Comparison of ENCODE assay signal across 11 cellular contexts in genomic region chr15:58924326-58924725, GRCh38. TPM values are rescaled to one million over a fixed set of nuclear protein-coding genes. Genes with fewer than 3 reads are reported as not detected.
DNase-seq lines count a peak whose midpoint lies in the region; ATAC-seq, FAIRE-seq and TF ChIP-seq lines count a peak whose summit lies in the region.
"Had no signal": no experiment of that assay in that cellular context is flagged by ENCODE, and none has a peak within 500 bp of the region (broad histone marks: within the 10 kb centered on the region; RNA-seq: fewer than 3 reads in every experiment).

No MANE protein-coding gene starts in this region.

- H3K9ac ChIP-seq in subcutaneous abdominal adipose tissue (ENCODE audit: low read length in 5 of 5), result peak overlapping the region in 1 of 5 donors; percentile 17

- no peaks in the 10 kb centered on the region for H3K9me3 ChIP-seq in subcutaneous abdominal adipose tissue (ENCODE audit: control insufficient read depth in 5 of 5, low read length in 5 of 5)

- TF ChIP-seq CTCF in RWPE1 (conservative IDR thresholded peaks at IDR 0.05; ENCODE audit: low read depth) (no peak), fibroblast of the aortic adventitia (IDR thresholded peaks at IDR 0.05; ENCODE audit: insufficient read depth, low read length) (no peak)

- no peaks in the 10 kb centered on the region for H3K27me3 ChIP-seq in subcutaneous abdominal adipose tissue (ENCODE audit: control insufficient read depth in 5 of 5, insufficient read depth in 4 of 5, low read length in 5 of 5)

- ATAC-seq in stimulated activated naive CD8-positive, alpha-beta T cell treated with anti-CD3 and anti-CD28 coated beads, Interleukin-15, amount 100 ng/mL, for 72 hours, result no peak
- ATAC-seq in GM19035 (IDR thresholded peaks at IDR 0.05; ENCODE audit: unreplicated experiment), result no peak
- ATAC-seq: activated CD4-positive, CD25-positive, alpha-beta regulatory T cell treated with anti-CD3 and anti-CD28 coated beads, Interleukin-2, amount 50 U/mL, for 24 hours; naive thymus-derived CD8-positive, alpha-beta T cell had no signal

- H3K4me3 ChIP-seq in fibroblast of the aortic adventitia (ENCODE audit: low read depth, low read length) (no peak overlapping the region), subcutaneous abdominal adipose tissue (ENCODE audit: low read depth in 1 of 5, low read length in 5 of 5) (no peak overlapping the region)

- no peaks in the 10 kb centered on the region for H3K27me3 Mint-ChIP-seq in stimulated activated naive CD8-positive, alpha-beta T cell treated with anti-CD3 and anti-CD28 coated beads, Interleukin-15, amount 100 ng/mL, for 72 hours
- H3K27me3 Mint-ChIP-seq: naive thymus-derived CD8-positive, alpha-beta T cell had no signal

- peak; percentile 51 for DNase-seq in HCEC 1CT
- DNase-seq in RWPE1 (ENCODE audit: low spot score), result no peak
- DNase-seq in fibroblast of the aortic adventitia (ENCODE audit: low read depth), result peak; percentile 74
- DNase-seq in frontal cortex (ENCODE audit: low spot score in 2 of 2), result no peak
- DNase-seq in stimulated activated naive CD8-positive, alpha-beta T cell treated with anti-CD3 and anti-CD28 coated beads, Interleukin-15, amount 100 ng/mL, for 72 hours, result no peak
- DNase-seq: naive thymus-derived CD8-positive, alpha-beta T cell; NCI-H2171; stimulated activated CD4-positive, alpha-beta T cell treated with anti-CD3 and anti-CD28 coated beads, Interleukin-2, amount 100 ng/mL, for 24 hours had no signal

- no peak for FAIRE-seq in frontal cortex (lab: Jason Lieb, UNC)

- POLR2A ChIA-PET in RWPE1 (lab: Yijun Ruan, JAX; ENCODE audit: low non-redundant PET), result interaction anchor here (0.6 to 0.7 kb wide), 2 partner anchors 10 to 241 kb away, joined by 9 read pairs; no protein-coding TSS in a partner anchor

- peak overlapping the region; percentile 63 for H3K27ac ChIP-seq in RWPE1
- peak overlapping the region; percentile 71 for H3K27ac ChIP-seq in subcutaneous abdominal adipose tissue (ENCODE audit: low read depth, low read length)

- CTCF ChIA-PET in RWPE1 (lab: Yijun Ruan, JAX), result no interaction called here

- H3K4me1 ChIP-seq in subcutaneous abdominal adipose tissue (ENCODE audit: control insufficient read depth in 5 of 5, insufficient read depth in 5 of 5, low read length in 5 of 5), result peaks cover 0 to 37% (median 21%) of the 10 kb centered on the region in 5 donors

- no peak overlapping the region for H3K27ac Mint-ChIP-seq in stimulated activated naive CD8-positive, alpha-beta T cell treated with anti-CD3 and anti-CD28 coated beads, Interleukin-15, amount 100 ng/mL, for 72 hours

- peaks cover 13 to 31% (median 18%) of the 10 kb centered on the region in 5 donors for H3K36me3 ChIP-seq in subcutaneous abdominal adipose tissue (ENCODE audit: control insufficient read depth in 5 of 5, insufficient read depth in 5 of 5, low read length in 5 of 5)

- H3K9me3 Mint-ChIP-seq in stimulated activated naive CD8-positive, alpha-beta T cell treated with anti-CD3 and anti-CD28 coated beads, Interleukin-15, amount 100 ng/mL, for 72 hours, result no peaks in the 10 kb centered on the region
- H3K9me3 Mint-ChIP-seq: naive thymus-derived CD8-positive, alpha-beta T cell had no signal

- H3K4me3 Mint-ChIP-seq in stimulated activated naive CD8-positive, alpha-beta T cell treated with anti-CD3 and anti-CD28 coated beads, Interleukin-15, amount 100 ng/mL, for 72 hours, result no peak overlapping the region

- peaks cover 16% of the 10 kb centered on the region for H3K4me1 Mint-ChIP-seq in stimulated activated naive CD8-positive, alpha-beta T cell treated with anti-CD3 and anti-CD28 coated beads, Interleukin-15, amount 100 ng/mL, for 72 hours

RNA-seq across cellular contexts. Expression of gene SLTM, which starts 9.2 kb away (rescaled TPM):
- total RNA-seq in fibroblast of the aortic adventitia (ENCODE audit: low replicate concordance), result 68.5 and 147 TPM in 2 replicates
- total RNA-seq in frontal cortex, result 78.3 TPM

Comparison
In these comparisons a context has a peak if more than half of its experiments do, and no peak if none do; other contexts are left out.
1. DNase-seq: peak in HCEC 1CT (single experiment) and fibroblast of the aortic adventitia (single experiment); none in RWPE1 (single experiment), frontal cortex (0 of 2) and stimulated activated naive CD8-positive, alpha-beta T cell treated with anti-CD3 and anti-CD28 coated beads, Interleukin-15, amount 100 ng/mL, for 72 hours (0 of 2).